In the genomic region with DNA sequence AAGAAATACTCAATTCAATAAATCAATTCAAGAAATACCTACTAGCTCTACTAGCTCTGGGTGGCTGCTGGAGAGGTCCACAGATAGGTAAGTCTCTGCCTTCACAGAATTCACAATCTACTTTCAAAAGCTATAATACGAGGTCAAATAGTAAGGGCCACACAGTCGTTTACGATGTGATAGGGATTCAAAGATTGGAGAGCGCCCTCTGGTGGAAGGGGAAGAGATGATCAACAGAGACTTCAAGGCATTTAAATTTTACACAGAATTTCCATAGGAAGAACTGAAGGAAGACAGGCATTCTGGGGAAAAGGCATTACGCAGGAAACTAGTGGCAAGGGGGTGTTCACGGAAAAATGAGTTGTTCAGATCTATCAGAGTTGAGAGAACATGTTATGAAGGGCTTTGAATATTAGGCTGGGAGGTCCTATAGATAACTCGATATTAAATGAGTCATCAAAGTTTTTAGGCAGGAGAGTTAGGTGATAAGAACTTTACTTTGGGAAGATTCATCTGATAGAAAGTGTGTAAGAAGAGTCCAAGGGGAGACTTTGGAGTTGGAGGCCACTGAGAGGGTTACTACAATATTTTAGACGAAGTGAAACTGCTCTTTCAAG, we compare ENCODE assay signal across 8 cellular contexts.
DNase-seq lines count a peak whose midpoint lies in the region; ATAC-seq and TF ChIP-seq lines count a peak whose summit lies in the region.

No MANE protein-coding gene starts in this region.

- H3K27ac Mint-ChIP-seq in nephron: no peak overlapping the region

- no peaks in the 10 kb centered on the region for H3K27me3 Mint-ChIP-seq in nephron (ENCODE audit: low read depth)

- no peak overlapping the region for H3K4me3 Mint-ChIP-seq in nephron

- no peaks in the 10 kb centered on the region for H3K36me3 Mint-ChIP-seq in nephron (ENCODE audit: low read depth)

- peak; percentile 73 for DNase-seq in CD1c-positive myeloid dendritic cell (ENCODE audit: extremely low spot score)
- peak; percentile 59 for DNase-seq in HK-2 (ENCODE audit: unreplicated experiment)
- DNase-seq in NOMO-1 treated with DMSO at 0.1 percent for 48 hours (lab: John Stamatoyannopoulos, UW; ENCODE audit: unreplicated experiment): peak; percentile 70
- DNase-seq in activated CD8-positive, alpha-beta memory T cell treated with anti-CD3 and anti-CD28 coated beads for 4 hours (ENCODE audit: low read depth in 2 of 2): peak; percentile 3 to 23
- DNase-seq in epithelial cell of prostate (ENCODE audit: low read depth, low spot score): peak; percentile 5

- no peak for ATAC-seq in HG03432 (IDR thresholded peaks at IDR 0.05; ENCODE audit: unreplicated experiment)

- peak; percentile 44 to 66 (median 56) for TF ChIP-seq CTCF in nephron (IDR thresholded peaks at IDR 0.05; ENCODE audit: unreplicated experiment in 3 of 3)

- H3K4me1 Mint-ChIP-seq in nephron: no peaks in the 10 kb centered on the region

- no peak overlapping the region for H3K27ac ChIP-seq in epithelial cell of prostate
- peak overlapping the region; percentile 25 for H3K27ac ChIP-seq in temporal lobe (ENCODE audit: low read depth, low read length)

- no peaks in the 10 kb centered on the region for H3K9me3 Mint-ChIP-seq in nephron

Comparison
In these comparisons a context has a peak if more than half of its experiments do, and no peak if none do; other contexts are left out.
1. DNase-seq: peak in every context shown above with its lines; median percentile 73 in CD1c-positive myeloid dendritic cell; 70 in NOMO-1 treated with DMSO at 0.1 percent for 48 hours; 59 in HK-2; 13 in activated CD8-positive, alpha-beta memory T cell treated with anti-CD3 and anti-CD28 coated beads for 4 hours; 5 in epithelial cell of prostate.